ENCODE assay signal across 29 cellular contexts in the genomic region with DNA sequence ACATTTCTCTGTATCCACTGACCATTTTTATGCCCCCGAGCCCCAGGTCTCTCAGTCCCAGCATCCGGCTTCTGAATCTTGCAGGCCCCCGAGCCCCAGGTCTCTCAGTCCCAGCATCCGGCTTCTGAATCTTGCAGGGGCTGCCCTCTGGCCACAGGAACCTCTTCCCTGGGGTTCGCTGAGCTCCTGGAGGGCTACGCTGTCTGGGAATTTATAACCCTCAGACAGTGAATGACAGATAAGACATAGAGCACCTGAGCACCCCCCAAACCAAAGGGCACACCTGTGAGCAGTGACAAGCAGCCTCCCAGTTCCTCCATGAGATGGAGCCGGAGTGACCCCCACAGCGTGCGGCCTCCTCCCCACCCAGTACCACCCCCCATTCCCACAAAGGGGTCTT. TPM values are rescaled to one million over a fixed set of nuclear protein-coding genes. Genes with fewer than 3 reads are reported as not detected.
"Had no signal": no experiment of that assay in that cellular context is flagged by ENCODE, and none has a peak within 500 bp of the region (broad histone marks: within the 10 kb centered on the region; RNA-seq: fewer than 3 reads in every experiment).

No MANE protein-coding gene starts in this region.

- ATAC-seq: activated CD4-positive, alpha-beta T cell treated with anti-CD3 and anti-CD28 coated beads for 36 hours; activated CD8-positive, alpha-beta memory T cell treated with anti-CD3 and anti-CD28 coated beads, Interleukin-2, amount 10 ng/mL, durations not matched to agents 7 days and 5 days; activated CD8-positive, alpha-beta T cell treated with anti-CD3 and anti-CD28 coated beads, Interleukin-2, amount 10 ng/mL, durations not matched to agents 7 days and 5 days; activated naive CD8-positive, alpha-beta T cell treated with anti-CD3 and anti-CD28 coated beads, Interleukin-2, amount 50 U/mL, for 24 hours; body of pancreas; esophagus mucosa; foreskin keratinocyte; gastrocnemius medialis had no signal

- H3K4me3 Mint-ChIP-seq: activated CD4-positive, alpha-beta memory T cell treated with anti-CD3 and anti-CD28 coated beads for 36 hours; activated CD4-positive, alpha-beta T cell treated with anti-CD3 and anti-CD28 coated beads for 36 hours; activated CD4-positive, alpha-beta T cell treated with anti-CD3 and anti-CD28 coated beads, Interleukin-2, amount 10 ng/mL, durations not matched to agents 24 days and 14 days; activated CD8-positive, alpha-beta memory T cell treated with anti-CD3 and anti-CD28 coated beads, Interleukin-2, amount 10 ng/mL, durations not matched to agents 7 days and 5 days; activated CD8-positive, alpha-beta T cell treated with anti-CD3 and anti-CD28 coated beads, Interleukin-2, amount 10 ng/mL, durations not matched to agents 7 days and 5 days; activated naive CD4-positive, alpha-beta T cell treated with anti-CD3 and anti-CD28 coated beads for 36 hours; activated naive CD4-positive, alpha-beta T cell treated with anti-CD3 and anti-CD28 coated beads, Interleukin-2, amount 50 U/mL, for 24 hours; activated naive CD8-positive, alpha-beta T cell treated with anti-CD3 and anti-CD28 coated beads for 36 hours; activated naive CD8-positive, alpha-beta T cell treated with anti-CD3 and anti-CD28 coated beads, Interleukin-2, amount 50 U/mL, for 24 hours; activated T-helper 1 cell treated with anti-CD3 and anti-CD28 coated beads, Interleukin-12 subunit alpha, Interleukin-12 subunit beta, Interleukin-2, Interleukin-4 antibody, amounts not matched to agents 30 ng/mL and 10 ng/mL and 1 ng/mL, durations not matched to agents 14 hours and 24 hours and 36 hours; endodermal cell had no signal

- DNase-seq: activated CD4-positive, alpha-beta memory T cell treated with anti-CD3 and anti-CD28 coated beads for 36 hours; activated CD4-positive, alpha-beta T cell treated with anti-CD3 and anti-CD28 coated beads for 36 hours; activated CD4-positive, alpha-beta T cell treated with anti-CD3 and anti-CD28 coated beads, Interleukin-2, amount 10 ng/mL, durations not matched to agents 24 days and 14 days; activated CD4-positive, CD25-positive, alpha-beta regulatory T cell; activated CD4-positive, CD25-positive, alpha-beta regulatory T cell treated with anti-CD3 and anti-CD28 coated beads, Interleukin-2, amount 50 U/mL, for 72 hours; activated CD8-positive, alpha-beta memory T cell treated with anti-CD3 and anti-CD28 coated beads, Interleukin-2, amount 10 ng/mL, durations not matched to agents 7 days and 5 days; activated CD8-positive, alpha-beta memory T cell treated with anti-CD3 and anti-CD28 coated beads, Interleukin-2, amount 50 U/mL, for 4 hours; activated CD8-positive, alpha-beta T cell treated with anti-CD3 and anti-CD28 coated beads, Interleukin-2, amount 10 ng/mL, durations not matched to agents 7 days and 5 days; activated naive CD4-positive, alpha-beta T cell treated with anti-CD3 and anti-CD28 coated beads for 36 hours; activated naive CD8-positive, alpha-beta T cell treated with anti-CD3 and anti-CD28 coated beads for 36 hours; activated naive CD8-positive, alpha-beta T cell treated with anti-CD3 and anti-CD28 coated beads, Interleukin-2, amount 50 U/mL, for 24 hours; activated T-cell treated with anti-CD3 and anti-CD28 coated beads, Interleukin-2, amount 50 U/mL, for 1 hour; activated T-cell treated with anti-CD3 and anti-CD28 coated beads, Interleukin-2, amount 50 U/mL, for 48 hours; amygdala; aorta; body of pancreas; caudate nucleus; cortex of kidney; effector memory CD4-positive, alpha-beta T cell; foreskin keratinocyte; gastrocnemius medialis; glutamatergic neuron; T-helper 2 cell had no signal

- H3K36me3 Mint-ChIP-seq: activated CD4-positive, alpha-beta memory T cell treated with anti-CD3 and anti-CD28 coated beads for 36 hours; activated CD8-positive, alpha-beta memory T cell treated with anti-CD3 and anti-CD28 coated beads, Interleukin-2, amount 10 ng/mL, durations not matched to agents 7 days and 5 days; activated naive CD4-positive, alpha-beta T cell treated with anti-CD3 and anti-CD28 coated beads, Interleukin-2, amount 50 U/mL, for 24 hours; activated naive CD8-positive, alpha-beta T cell treated with anti-CD3 and anti-CD28 coated beads for 36 hours had no signal

- H3K27ac Mint-ChIP-seq: activated CD4-positive, alpha-beta memory T cell treated with anti-CD3 and anti-CD28 coated beads for 36 hours; activated CD4-positive, alpha-beta T cell treated with anti-CD3 and anti-CD28 coated beads for 36 hours; activated CD4-positive, alpha-beta T cell treated with anti-CD3 and anti-CD28 coated beads, Interleukin-2, amount 10 ng/mL, durations not matched to agents 24 days and 14 days; activated CD8-positive, alpha-beta memory T cell treated with anti-CD3 and anti-CD28 coated beads, Interleukin-2, amount 10 ng/mL, durations not matched to agents 7 days and 5 days; activated CD8-positive, alpha-beta T cell treated with anti-CD3 and anti-CD28 coated beads, Interleukin-2, amount 10 ng/mL, durations not matched to agents 7 days and 5 days; activated naive CD4-positive, alpha-beta T cell treated with anti-CD3 and anti-CD28 coated beads for 36 hours; activated naive CD4-positive, alpha-beta T cell treated with anti-CD3 and anti-CD28 coated beads, Interleukin-2, amount 50 U/mL, for 24 hours; activated naive CD8-positive, alpha-beta T cell treated with anti-CD3 and anti-CD28 coated beads for 36 hours; activated naive CD8-positive, alpha-beta T cell treated with anti-CD3 and anti-CD28 coated beads, Interleukin-2, amount 50 U/mL, for 24 hours; activated T-helper 1 cell treated with anti-CD3 and anti-CD28 coated beads, Interleukin-12 subunit alpha, Interleukin-12 subunit beta, Interleukin-2, Interleukin-4 antibody, amounts not matched to agents 30 ng/mL and 10 ng/mL and 1 ng/mL, durations not matched to agents 14 hours and 24 hours and 36 hours; activated T-helper 2 cell treated with anti-CD3 and anti-CD28 coated beads, Interferon-gamma antibody, Interleukin-2, Interleukin-4, amounts not matched to agents 10 μg/mL and 5 μg/mL and 100 μg/mL, durations not matched to agents 14 hours and 24 hours and 36 hours; endodermal cell had no signal

- H3K27me3 Mint-ChIP-seq: activated CD8-positive, alpha-beta memory T cell treated with anti-CD3 and anti-CD28 coated beads, Interleukin-2, amount 10 ng/mL, durations not matched to agents 7 days and 5 days; activated naive CD4-positive, alpha-beta T cell treated with anti-CD3 and anti-CD28 coated beads, Interleukin-2, amount 50 U/mL, for 24 hours; activated naive CD8-positive, alpha-beta T cell treated with anti-CD3 and anti-CD28 coated beads for 36 hours had no signal

- H3K9me3 Mint-ChIP-seq: activated CD4-positive, alpha-beta memory T cell treated with anti-CD3 and anti-CD28 coated beads for 36 hours; activated CD4-positive, alpha-beta T cell treated with anti-CD3 and anti-CD28 coated beads, Interleukin-2, amount 10 ng/mL, durations not matched to agents 24 days and 14 days; activated naive CD4-positive, alpha-beta T cell treated with anti-CD3 and anti-CD28 coated beads for 36 hours; activated naive CD4-positive, alpha-beta T cell treated with anti-CD3 and anti-CD28 coated beads, Interleukin-2, amount 50 U/mL, for 24 hours; activated naive CD8-positive, alpha-beta T cell treated with anti-CD3 and anti-CD28 coated beads for 36 hours; activated naive CD8-positive, alpha-beta T cell treated with anti-CD3 and anti-CD28 coated beads, Interleukin-2, amount 50 U/mL, for 24 hours; activated T-helper 1 cell treated with anti-CD3 and anti-CD28 coated beads, Interleukin-12 subunit alpha, Interleukin-12 subunit beta, Interleukin-2, Interleukin-4 antibody, amounts not matched to agents 30 ng/mL and 10 ng/mL and 1 ng/mL, durations not matched to agents 14 hours and 24 hours and 36 hours; activated T-helper 2 cell treated with anti-CD3 and anti-CD28 coated beads, Interferon-gamma antibody, Interleukin-2, Interleukin-4, amounts not matched to agents 10 μg/mL and 5 μg/mL and 100 μg/mL, durations not matched to agents 14 hours and 24 hours and 36 hours; endodermal cell had no signal

- H3K4me1 Mint-ChIP-seq: activated CD4-positive, alpha-beta T cell treated with anti-CD3 and anti-CD28 coated beads for 36 hours; activated CD4-positive, alpha-beta T cell treated with anti-CD3 and anti-CD28 coated beads, Interleukin-2, amount 10 ng/mL, durations not matched to agents 24 days and 14 days; activated CD8-positive, alpha-beta memory T cell treated with anti-CD3 and anti-CD28 coated beads, Interleukin-2, amount 10 ng/mL, durations not matched to agents 7 days and 5 days; activated naive CD4-positive, alpha-beta T cell treated with anti-CD3 and anti-CD28 coated beads, Interleukin-2, amount 50 U/mL, for 24 hours; activated naive CD8-positive, alpha-beta T cell treated with anti-CD3 and anti-CD28 coated beads for 36 hours; activated naive CD8-positive, alpha-beta T cell treated with anti-CD3 and anti-CD28 coated beads, Interleukin-2, amount 50 U/mL, for 24 hours had no signal

RNA-seq across cellular contexts. Expression of a gene that starts 57.8 kb away (rescaled TPM):
- total RNA-seq: T-helper 1 cell treated with Interleukin-12 subunit alpha and Interleukin-12 subunit beta and Interleukin-4 antibody, amounts not matched to agents 30 ng/mL and 1 ng/mL, for 36 hours had no signal
